In the genomic region with DNA sequence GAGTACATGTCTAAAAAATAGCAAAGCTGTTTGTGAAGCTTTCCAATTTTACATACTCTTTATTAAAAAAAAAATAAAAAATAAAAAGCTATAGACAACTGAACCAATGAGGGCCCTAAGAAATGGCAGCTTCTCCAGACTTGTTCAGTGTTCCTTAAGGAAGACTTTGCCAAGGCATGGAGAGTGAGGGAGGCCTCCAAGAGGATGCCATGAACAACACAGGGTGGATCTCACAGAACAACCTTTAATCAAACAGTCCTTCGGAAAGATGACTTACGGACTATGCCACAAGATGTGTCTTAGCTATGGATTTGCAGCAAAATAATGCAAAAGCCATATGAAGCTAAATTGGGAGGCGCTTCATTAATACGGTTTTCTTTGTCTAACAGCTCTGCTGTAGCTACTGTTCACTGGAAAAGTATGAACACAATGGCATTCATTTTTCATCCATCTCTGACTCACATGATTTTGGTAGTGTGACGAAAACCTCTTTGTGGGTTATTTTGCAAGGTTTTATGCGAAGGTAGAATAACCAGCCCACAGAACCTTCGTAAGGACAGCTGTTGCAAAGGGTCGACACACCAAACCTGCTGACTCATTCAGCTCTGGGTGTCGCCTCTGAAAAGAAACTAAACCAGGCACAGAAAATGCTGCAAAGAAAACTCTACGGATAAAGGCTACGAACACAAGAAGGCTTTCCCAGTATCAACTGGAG, we compare ENCODE assay signal across 8 cellular contexts. TPM values are rescaled to one million over a fixed set of nuclear protein-coding genes. Genes with fewer than 3 reads are reported as not detected.
DNase-seq lines count a peak whose midpoint lies in the region; ATAC-seq and TF ChIP-seq lines count a peak whose summit lies in the region.

No MANE protein-coding gene starts in this region.

- H3K9me3 ChIP-seq in fibroblast of lung (ENCODE audit: control insufficient read depth, insufficient read depth, low read depth, low read length): no peaks in the 10 kb centered on the region
- H3K9me3 ChIP-seq in stomach: no peaks in the 10 kb centered on the region

- H3K79me2 ChIP-seq in ACC112 (ENCODE audit: control insufficient read depth, insufficient read depth, low read length, unreplicated experiment) (no peaks in the 10 kb centered on the region), fibroblast of lung (ENCODE audit: control insufficient read depth, insufficient read depth, low read length) (no peaks in the 10 kb centered on the region)

- 72 to 80% (median 78%) methylated on average over 11 of the region's 11 CpGs for WGBS in stomach, 5 donors

- H3K27me3 ChIP-seq in ACC112 (ENCODE audit: insufficient read depth, low read length) (no peaks in the 10 kb centered on the region), fibroblast of lung (ENCODE audit: control insufficient read depth, insufficient read depth, low read length) (no peaks in the 10 kb centered on the region), stomach (no peaks in the 10 kb centered on the region)

- intact Hi-C loops in stomach (cut with DNase I; ENCODE audit: low total_unique reads): no loop called here

- H3K9ac ChIP-seq in fibroblast of lung (ENCODE audit: insufficient read depth, low read length): no peak overlapping the region

- H3K4me3 ChIP-seq in ACC112 (ENCODE audit: low read depth, low read length) (0 out of 2 replicates have a peak overlapping the region, but pooled peaks have one; percentile 20), NB4 (ENCODE audit: low read depth, low read length) (peak overlapping the region; percentile 26), fibroblast of lung (replicated peaks in 1 of 4; ENCODE audit: control extremely low read depth in 1 of 4, insufficient read depth in 1 of 4, low read depth in 3 of 4, low read length in 4 of 4) (peak overlapping the region in 2 of 4 experiments; percentile 6 to 47), stomach (no peak overlapping the region)

- no peaks in the 10 kb centered on the region for H3K36me3 ChIP-seq in ACC112 (ENCODE audit: insufficient read depth, low read length)
- peaks cover 4% of the 10 kb centered on the region for H3K36me3 ChIP-seq in fibroblast of lung (ENCODE audit: control insufficient read depth, insufficient read depth, low read length)
- peaks cover 0 to 19% (median 16%) of the 10 kb centered on the region in 4 donors for H3K36me3 ChIP-seq in stomach

- DNase-seq in NB4 (ENCODE audit: low read depth): peak; percentile 96
- DNase-seq in fibroblast of lung (ENCODE audit: low read depth in 2 of 2): peak; percentile 98 to 99
- DNase-seq in stomach: no peak
- no peak for DNase-seq in NCI-H526 treated with DMSO at 0.1 percent for 48 hours (lab: John Stamatoyannopoulos, UW)
- DNase-seq in NCI-H748 (lab: John Stamatoyannopoulos, UW; ENCODE audit: unreplicated experiment): no peak

- no peaks in the 10 kb centered on the region for H4K20me1 ChIP-seq in fibroblast of lung (ENCODE audit: control insufficient read depth, extremely low read depth, insufficient read depth, low read length)

- TF ChIP-seq POLR2A in NB4 (IDR thresholded peaks at IDR 0.05; ENCODE audit: extremely low read depth, insufficient read length): no peak
- no peak for TF ChIP-seq POLR2A in stomach (IDR thresholded peaks at IDR 0.05)

- peak overlapping the region; percentile 65 for H3K4me2 ChIP-seq in fibroblast of lung (ENCODE audit: extremely low read depth, insufficient read depth, low read length)

- TF ChIP-seq CTCF in NB4 (IDR thresholded peaks at IDR 0.05; ENCODE audit: low read depth, low read length) (no peak), fibroblast of lung (conservative IDR thresholded peaks at IDR 0.05 in 1 of 2, IDR thresholded peaks at IDR 0.05 in 1 of 2; ENCODE audit: low read depth in 1 of 2, low read length in 2 of 2) (no peak), stomach (IDR thresholded peaks at IDR 0.05) (no peak)

- ATAC-seq in GM21447 (IDR thresholded peaks at IDR 0.05; ENCODE audit: unreplicated experiment) (peak; percentile 78), HG03457 (IDR thresholded peaks at IDR 0.05; ENCODE audit: unreplicated experiment) (no peak)

- TF ChIP-seq EP300 in stomach (IDR thresholded peaks at IDR 0.05): no peak

- peak overlapping the region; percentile 12; the same call in 1 of the 2 replicates for H3K27ac ChIP-seq in ACC112 (ENCODE audit: low read depth, low read length)
- H3K27ac ChIP-seq in fibroblast of lung (ENCODE audit: insufficient read depth, low read length): peak overlapping the region; percentile 7
- H3K27ac ChIP-seq in stomach: peak overlapping the region in 3 of 5 donors; percentile 9 to 55 (median 41)

- H2AFZ ChIP-seq in ACC112 (ENCODE audit: low read length, unreplicated experiment): peak overlapping the region; percentile 58
- no peak overlapping the region for H2AFZ ChIP-seq in fibroblast of lung (ENCODE audit: low read length)

- peaks cover 8% of the 10 kb centered on the region for H3K4me1 ChIP-seq in ACC112 (ENCODE audit: control insufficient read depth, insufficient read depth, low read length, unreplicated experiment)
- H3K4me1 ChIP-seq in fibroblast of lung (ENCODE audit: control insufficient read depth, extremely low read depth, insufficient read depth, low read length): no peaks in the 10 kb centered on the region
- H3K4me1 ChIP-seq in stomach: peaks cover 0 to 4% (median 0%) of the 10 kb centered on the region in 4 donors

RNA-seq across cellular contexts. Expression of gene EFNB2, which starts 27.7 kb away (rescaled TPM):
- total RNA-seq in fibroblast of lung (9.2 and 13.5 TPM in 2 replicates), stomach (10 to 100 TPM; 11.6 to 48.7 (median 19.0) TPM)
- polyA plus RNA-seq in fibroblast of lung (20.0 and 28.3 TPM in 2 replicates), stomach (1 to 10 TPM; 3.0 to 7.3 (median 7.2) TPM)
- 18.0 and 22.8 TPM in 2 replicates for polyA plus RNA-seq in fibroblast of lung (2012)
- 31.4 and 33.5 TPM in 2 replicates for polyA minus RNA-seq in fibroblast of lung (ENCODE audit: low replicate concordance)

Comparison
In these comparisons a context has a peak if more than half of its experiments do, and no peak if none do; other contexts are left out.
1. H3K4me3 ChIP-seq: peak in ACC112 (single experiment) and NB4 (single experiment); none in stomach (0 of 4).
2. DNase-seq: peak in NB4 (single experiment) and fibroblast of lung (2 of 2); none in stomach (single experiment), NCI-H526 treated with DMSO at 0.1 percent for 48 hours (single experiment) and NCI-H748 (single experiment).
3. Peak in every context shown above with its lines, with median percentiles within 50 percentile points of each other: H3K27ac ChIP-seq.